Comparison of ENCODE assay signal across 9 cellular contexts in the genomic region with DNA sequence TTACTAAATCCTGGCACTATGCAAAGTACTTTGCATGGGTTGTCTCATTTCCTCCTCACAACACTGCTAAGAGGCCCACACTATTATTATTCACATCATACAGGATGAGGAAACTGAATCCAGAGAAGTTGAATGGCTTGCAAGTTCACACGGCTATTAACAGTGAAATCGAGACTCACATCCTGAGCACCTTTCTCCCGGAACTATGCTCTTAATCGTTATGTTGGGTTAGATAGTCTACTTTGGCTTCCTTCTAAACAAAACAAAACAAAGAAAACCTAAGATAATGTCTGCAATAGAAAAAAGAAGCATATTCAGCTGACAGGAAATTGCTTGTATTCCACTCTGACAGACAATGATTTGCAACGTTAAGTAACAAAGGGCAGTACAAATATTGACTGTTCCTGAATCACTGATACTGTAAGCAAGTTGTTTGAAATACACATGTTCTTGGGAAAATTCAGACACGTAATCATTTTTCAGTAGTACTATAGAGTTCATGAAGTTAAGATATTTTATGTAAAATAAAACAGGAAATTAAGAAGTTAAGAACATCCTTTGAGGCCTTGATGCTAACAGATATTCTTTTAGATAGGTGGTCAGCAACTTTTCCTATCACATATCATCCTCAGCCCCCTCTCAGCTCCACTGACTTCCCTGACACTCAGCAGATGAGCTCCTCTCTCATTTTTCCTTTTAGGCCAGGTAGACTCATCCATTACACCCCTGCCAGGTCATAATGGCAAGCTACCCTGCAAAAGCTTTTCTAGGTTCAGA. TPM values are rescaled to one million over a fixed set of nuclear protein-coding genes. Genes with fewer than 3 reads are reported as not detected.
A peak's percentile ranks its signal among the peaks of the same experiment; 100 is the strongest.
DNase-seq lines count a peak whose midpoint lies in the region; ATAC-seq, FAIRE-seq and TF ChIP-seq lines count a peak whose summit lies in the region.
"Had no signal": no experiment of that assay in that cellular context is flagged by ENCODE, and none has a peak within 500 bp of the region (broad histone marks: within the 10 kb centered on the region; RNA-seq: fewer than 3 reads in every experiment).

No MANE protein-coding gene starts in this region.

- H3K36me3 Mint-ChIP-seq in stimulated activated naive B cell treated with anti-CD40 and anti-IgM and Interleukin-4, amounts not matched to agents 10 μg/mL and 1 μg/mL and 100 μg/mL, for 72 hours = no peaks in the 10 kb centered on the region

- peaks cover 0 to 1% of the 10 kb centered on the region in 2 donors for H3K27me3 Mint-ChIP-seq in stimulated activated naive B cell treated with anti-CD40 and anti-IgM and Interleukin-4, amounts not matched to agents 10 μg/mL and 1 μg/mL and 100 μg/mL, for 72 hours

- no peaks in the 10 kb centered on the region for H3K27me3 ChIP-seq in prostate gland (replicated peaks; ENCODE audit: insufficient read depth)

- no peak for TF ChIP-seq POLR2A in prostate gland (IDR thresholded peaks at IDR 0.05)

- FAIRE-seq in islet of Langerhans (lab: Jason Lieb, UNC) = peak; percentile 97

- no peaks in the 10 kb centered on the region for H3K36me3 ChIP-seq in prostate gland

- 22% methylated on average over 6 of the region's 6 CpGs for WGBS in prostate gland

- H3K27ac ChIP-seq in prostate gland = no peak overlapping the region

- DNase-seq in A172 (ENCODE audit: low spot score) (peak; percentile 55), GM12865 (ENCODE audit: low read depth) (peak; percentile 56), SK-MEL-5 (ENCODE audit: low read depth, low spot score) (peak; percentile 37), prostate gland (ENCODE audit: low spot score) (no peak)
- DNase-seq in stimulated activated naive B cell treated with anti-CD40 and anti-IgM and Interleukin-4, amounts not matched to agents 10 μg/mL and 1 μg/mL and 100 μg/mL, for 72 hours = no peak
- DNase-seq: activated CD4-positive, alpha-beta T cell treated with anti-CD3 and anti-CD28 coated beads for 1 hour had no signal

- no peak overlapping the region for H3K4me3 Mint-ChIP-seq in stimulated activated naive B cell treated with anti-CD40 and anti-IgM and Interleukin-4, amounts not matched to agents 10 μg/mL and 1 μg/mL and 100 μg/mL, for 72 hours

- H3K4me3 ChIP-seq in GM12865 (ENCODE audit: low read depth, low read length) (no peak overlapping the region), prostate gland (no peak overlapping the region)

- peaks cover 3% of the 10 kb centered on the region for H3K4me1 ChIP-seq in prostate gland (replicated peaks)

- H3K4me1 Mint-ChIP-seq in stimulated activated naive B cell treated with anti-CD40 and anti-IgM and Interleukin-4, amounts not matched to agents 10 μg/mL and 1 μg/mL and 100 μg/mL, for 72 hours = peaks cover 0 to 2% of the 10 kb centered on the region in 2 donors

- ATAC-seq in GM21528 (IDR thresholded peaks at IDR 0.05; ENCODE audit: low FRiP score, unreplicated experiment) = no peak
- ATAC-seq in stimulated activated naive B cell treated with anti-CD40 and anti-IgM and Interleukin-4, amounts not matched to agents 10 μg/mL and 1 μg/mL and 100 μg/mL, for 72 hours (replicated peaks) = no peak
- ATAC-seq in HG03442 (IDR thresholded peaks at IDR 0.05; ENCODE audit: unreplicated experiment) = no peak

- H3K9me3 ChIP-seq in prostate gland = no peaks in the 10 kb centered on the region

- peaks cover 0 to 2% of the 10 kb centered on the region in 2 donors for H3K9me3 Mint-ChIP-seq in stimulated activated naive B cell treated with anti-CD40 and anti-IgM and Interleukin-4, amounts not matched to agents 10 μg/mL and 1 μg/mL and 100 μg/mL, for 72 hours

- in situ Hi-C loops in SK-MEL-5 (cut with HindIII; ENCODE audit: low pct_unique_long_range_greater_than_20kb, low sequenced_read_pairs) = no loop called here

- intact Hi-C loops in prostate gland (cut with DNase I) = no loop called here

- no peak overlapping the region for H3K27ac Mint-ChIP-seq in stimulated activated naive B cell treated with anti-CD40 and anti-IgM and Interleukin-4, amounts not matched to agents 10 μg/mL and 1 μg/mL and 100 μg/mL, for 72 hours

- TF ChIP-seq CTCF in GM12865 (IDR thresholded peaks at IDR 0.05; ENCODE audit: insufficient read depth, low read depth, low read length, missing control alignments) = no peak
- no peak for TF ChIP-seq CTCF in prostate gland (IDR thresholded peaks at IDR 0.05)

RNA-seq across cellular contexts. Expression of gene C2CD4B, which starts 40.7 kb away (rescaled TPM):
- not detected in 2 replicates for total RNA-seq in A172 (2014; rRNA removed; shearing (Covaris generic))
- not detected in 2 replicates for total RNA-seq in SK-MEL-5 (2014; rRNA removed; shearing (Covaris generic))
- not detected in 2 replicates for polyA plus RNA-seq in SK-MEL-5 (2015; cell fraction: cytosol; rRNA removed)
- not detected in 2 replicates for polyA plus RNA-seq in SK-MEL-5 (2015; cell fraction: nucleus; rRNA removed)
- total RNA-seq in prostate gland = 1 to 10 TPM; 1.2 to 3.2 TPM

RNA-seq across cellular contexts. Expression of gene C2CD4A, which starts 57.6 kb away (rescaled TPM):
- total RNA-seq in A172 (2014; rRNA removed; shearing (Covaris generic)) = 0.26 TPM in 1 of 2 replicates, not detected in the other
- total RNA-seq in SK-MEL-5 (2014; rRNA removed; shearing (Covaris generic)) = not detected in 2 replicates
- polyA plus RNA-seq in SK-MEL-5 (2015; cell fraction: cytosol; rRNA removed) = not detected in 2 replicates
- not detected in 2 replicates for polyA plus RNA-seq in SK-MEL-5 (2015; cell fraction: nucleus; rRNA removed)
- total RNA-seq in prostate gland = under 1 TPM; 0.28 to 0.36 TPM

Comparison
In these comparisons a context has a peak if more than half of its experiments do, and no peak if none do; other contexts are left out.
1. DNase-seq: peak in A172 (single experiment), GM12865 (single experiment) and SK-MEL-5 (single experiment); none in prostate gland (single experiment) and stimulated activated naive B cell treated with anti-CD40 and anti-IgM and Interleukin-4, amounts not matched to agents 10 μg/mL and 1 μg/mL and 100 μg/mL, for 72 hours (single experiment).